Comparison of ENCODE assay signal across 1 cellular context in genomic region chr20:63659370-63659769, GRCh38.
TF ChIP-seq lines count a peak whose summit lies in the region.

No MANE protein-coding gene starts in this region.

TF ChIP-seq in K562, 482 proteins besides CTCF, POLR2A, EP300 and RAD21:
- TF ChIP-seq TFAP4 (CRISPR knock-in tag; IDR thresholded peaks at IDR 0.05; ENCODE audit: borderline replicate concordance): 0 out of 2 replicates have a peak, but pooled peaks have one; percentile 18
- TF ChIP-seq THRAP3 (IDR thresholded peaks at IDR 0.05; ENCODE audit: borderline replicate concordance): no peak
- TF ChIP-seq ZFP91 (CRISPR knock-in tag; IDR thresholded peaks at IDR 0.05): no peak
